In the genomic region with DNA sequence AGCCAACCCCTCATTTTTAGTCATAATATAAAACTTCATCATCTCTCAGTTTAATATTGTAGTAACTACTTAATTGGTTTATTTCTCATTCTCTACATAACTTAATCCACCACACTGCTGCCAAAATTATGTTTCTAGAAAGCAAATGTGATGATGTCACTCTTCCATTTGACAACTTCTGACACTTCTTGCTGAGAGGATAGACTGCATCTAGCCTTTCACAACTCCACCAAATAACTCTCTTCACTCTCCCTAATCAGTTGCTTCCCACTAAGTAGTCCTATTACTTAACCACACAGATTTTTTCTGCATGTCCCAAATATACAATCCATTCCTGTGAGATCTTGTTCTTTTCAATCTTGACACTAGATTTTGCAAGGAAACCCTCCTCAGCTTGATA, we compare ENCODE assay signal across 33 cellular contexts.
"Had no signal": no experiment of that assay in that cellular context is flagged by ENCODE, and none has a peak within 500 bp of the region (broad histone marks: within the 10 kb centered on the region; RNA-seq: fewer than 3 reads in every experiment).

No MANE protein-coding gene starts in this region.

- H3K4me1 Mint-ChIP-seq: activated B cell treated with CpG ODN at 0.5 μM for 24 hours; central memory CD8-positive, alpha-beta T cell; T-cell had no signal

- H3K9me3 ChIP-seq: adrenal gland, SJCRH30 had no signal

- DNase-seq: activated B cell treated with CpG ODN at 0.5 μM for 24 hours; activated CD4-positive, alpha-beta memory T cell treated with anti-CD3 and anti-CD28 coated beads for 36 hours; activated CD4-positive, alpha-beta T cell treated with anti-CD3 and anti-CD28 coated beads for 4 hours; activated CD4-positive, alpha-beta T cell treated with anti-CD3 and anti-CD28 coated beads, Interleukin-2, amount 50 U/mL, for 1 hour; activated CD4-positive, CD25-positive, alpha-beta regulatory T cell treated with anti-CD3 and anti-CD28 coated beads, Interleukin-2, amount 50 U/mL, for 72 hours; activated CD8-positive, alpha-beta memory T cell treated with anti-CD3 and anti-CD28 coated beads, Interleukin-2, amount 50 U/mL, for 4 hours; activated gamma-delta T cell treated with Interleukin-2 at 50 U/mL for 16 hours; activated naive CD4-positive, alpha-beta T cell treated with anti-CD3 and anti-CD28 coated beads for 36 hours; activated T-cell treated with anti-CD3 and anti-CD28 coated beads for 4 hours; activated T-cell treated with anti-CD3 and anti-CD28 coated beads, Interleukin-2, amount 50 U/mL, for 4 hours; adrenal gland; anterior cingulate cortex; Karpas-422; NCI-H1105; NCI-H1417 treated with DMSO at 0.1 percent for 48 hours; NCI-H187 treated with DMSO at 0.1 percent for 48 hours; NCI-H2081; NCI-H2171 treated with DMSO at 0.1 percent for 48 hours; NCI-H2227 treated with DMSO at 0.1 percent for 48 hours; NCI-H446 treated with DMSO at 0.1 percent for 48 hours; NCI-H524; SHP77; SJCRH30; T-cell; T-helper 2 cell; T-helper 9 cell had no signal

- H3K36me3 ChIP-seq: adrenal gland, cardiac muscle cell, SJCRH30 had no signal

- H3K36me3 Mint-ChIP-seq: activated CD4-positive, alpha-beta memory T cell treated with anti-CD3 and anti-CD28 coated beads for 36 hours; T-cell had no signal

- H3K4me1 ChIP-seq: adrenal gland, SJCRH30 had no signal

- H3K27ac Mint-ChIP-seq: activated B cell treated with CpG ODN at 0.5 μM for 24 hours; activated CD4-positive, alpha-beta memory T cell treated with anti-CD3 and anti-CD28 coated beads for 36 hours; activated naive CD4-positive, alpha-beta T cell treated with anti-CD3 and anti-CD28 coated beads for 36 hours; activated naive CD4-positive, alpha-beta T cell treated with anti-CD3 and anti-CD28 coated beads, Interleukin-2, amount 50 U/mL, for 72 hours; activated T-helper 1 cell treated with anti-CD3 and anti-CD28 coated beads, Interleukin-12 subunit alpha, Interleukin-12 subunit beta, Interleukin-2, Interleukin-4 antibody, amounts not matched to agents 30 ng/mL and 10 ng/mL and 1 ng/mL, durations not matched to agents 14 hours and 24 hours and 36 hours; T-cell had no signal

- H3K4me3 Mint-ChIP-seq: activated B cell treated with CpG ODN at 0.5 μM for 24 hours; activated CD4-positive, alpha-beta memory T cell treated with anti-CD3 and anti-CD28 coated beads for 36 hours; activated naive CD4-positive, alpha-beta T cell treated with anti-CD3 and anti-CD28 coated beads for 36 hours; activated T-cell treated with anti-CD3 and anti-CD28 coated beads, Interleukin-2, amount 50 U/mL, for 4 hours; activated T-helper 1 cell treated with anti-CD3 and anti-CD28 coated beads, Interleukin-12 subunit alpha, Interleukin-12 subunit beta, Interleukin-2, Interleukin-4 antibody, amounts not matched to agents 30 ng/mL and 10 ng/mL and 1 ng/mL, durations not matched to agents 14 hours and 24 hours and 36 hours; central memory CD8-positive, alpha-beta T cell; T-cell had no signal

- ATAC-seq: activated naive CD4-positive, alpha-beta T cell treated with anti-CD3 and anti-CD28 coated beads, Interleukin-2, amount 50 U/mL, for 72 hours; activated T-cell treated with anti-CD3 and anti-CD28 coated beads, Interleukin-2, amount 50 U/mL, for 4 hours; Panc1; T-cell had no signal

- H3K27me3 ChIP-seq: adrenal gland, cardiac muscle cell, SJCRH30 had no signal

- H3K4me3 ChIP-seq: adrenal gland, cardiac muscle cell, SJCRH30, SK-N-MC had no signal

- H3K27ac ChIP-seq: adrenal gland, cardiac muscle cell, SJCRH30, SK-N-MC, VCaP had no signal

- H3K27me3 Mint-ChIP-seq: activated B cell treated with CpG ODN at 0.5 μM for 24 hours; activated CD4-positive, alpha-beta memory T cell treated with anti-CD3 and anti-CD28 coated beads for 36 hours; central memory CD8-positive, alpha-beta T cell; T-cell had no signal
